In the genomic region with DNA sequence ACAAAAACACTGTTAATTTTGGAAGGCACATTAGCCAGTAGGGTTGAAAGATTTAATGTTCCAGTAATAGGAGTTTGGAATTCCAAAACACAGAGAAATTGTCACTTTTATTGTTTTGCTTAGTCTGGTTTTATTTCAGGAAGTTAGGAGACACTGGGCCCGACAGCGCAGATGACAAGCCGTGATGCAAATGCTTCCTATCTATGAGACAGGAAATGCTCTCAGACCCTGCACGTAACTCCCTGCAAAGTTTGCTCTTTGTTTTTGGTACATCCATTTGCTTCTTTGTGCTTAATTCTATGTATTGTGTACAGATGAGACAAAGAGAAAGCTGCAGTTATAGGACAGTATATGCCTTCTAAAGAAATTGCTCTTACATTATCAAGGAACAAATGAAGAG, we compare ENCODE assay signal across 8 cellular contexts.
DNase-seq lines count a peak whose midpoint lies in the region; ATAC-seq lines count a peak whose summit lies in the region.

No MANE protein-coding gene starts in this region.

- H3K4me3 Mint-ChIP-seq in activated T-helper 1 cell treated with anti-CD3 and anti-CD28 coated beads, Interleukin-12 subunit alpha, Interleukin-12 subunit beta, Interleukin-2, Interleukin-4 antibody, amounts not matched to agents 30 ng/mL and 10 ng/mL and 1 ng/mL, durations not matched to agents 14 hours and 24 hours and 36 hours = peak overlapping the region; percentile 57

- DNase-seq in KG1 (lab: John Stamatoyannopoulos, UW) (peak; percentile 47), mucosa of gallbladder (ENCODE audit: low spot score) (peak; percentile 36), NCI-H748 treated with DMSO at 0.1 percent for 48 hours (lab: John Stamatoyannopoulos, UW) (no peak), NCI-H526 (lab: John Stamatoyannopoulos, UW) (no peak)
- DNase-seq in activated T-helper 1 cell treated with anti-CD3 and anti-CD28 coated beads, Interleukin-12 subunit alpha, Interleukin-12 subunit beta, Interleukin-2, Interleukin-4 antibody, amounts not matched to agents 30 ng/mL and 10 ng/mL and 1 ng/mL, durations not matched to agents 14 hours and 24 hours and 36 hours (ENCODE audit: low spot score) = peak; percentile 22

- peak overlapping the region; percentile 80 for H3K27ac Mint-ChIP-seq in activated T-helper 1 cell treated with anti-CD3 and anti-CD28 coated beads, Interleukin-12 subunit alpha, Interleukin-12 subunit beta, Interleukin-2, Interleukin-4 antibody, amounts not matched to agents 30 ng/mL and 10 ng/mL and 1 ng/mL, durations not matched to agents 14 hours and 24 hours and 36 hours

- H3K4me1 Mint-ChIP-seq in activated T-helper 1 cell treated with anti-CD3 and anti-CD28 coated beads, Interleukin-12 subunit alpha, Interleukin-12 subunit beta, Interleukin-2, Interleukin-4 antibody, amounts not matched to agents 30 ng/mL and 10 ng/mL and 1 ng/mL, durations not matched to agents 14 hours and 24 hours and 36 hours (ENCODE audit: low read depth) = peaks cover 56% of the 10 kb centered on the region

- no peaks in the 10 kb centered on the region for H3K9me3 Mint-ChIP-seq in activated T-helper 1 cell treated with anti-CD3 and anti-CD28 coated beads, Interleukin-12 subunit alpha, Interleukin-12 subunit beta, Interleukin-2, Interleukin-4 antibody, amounts not matched to agents 30 ng/mL and 10 ng/mL and 1 ng/mL, durations not matched to agents 14 hours and 24 hours and 36 hours

- intact Hi-C loops in activated T-helper 1 cell treated with anti-CD3 and anti-CD28 coated beads, Interleukin-12 subunit alpha, Interleukin-12 subunit beta, Interleukin-2, Interleukin-4 antibody, amounts not matched to agents 30 ng/mL and 10 ng/mL and 1 ng/mL, durations not matched to agents 14 hours and 24 hours and 36 hours (cut with micrococcal nuclease) = loop anchor here (2.0 to 5.0 kb wide), 2 partner anchors 13 to 342 kb away; no protein-coding TSS in a partner anchor

- ATAC-seq in GM18498 (IDR thresholded peaks at IDR 0.05; ENCODE audit: unreplicated experiment) = peak; percentile 56
- no peak for ATAC-seq in HG03135 (IDR thresholded peaks at IDR 0.05; ENCODE audit: unreplicated experiment)
- no peak for ATAC-seq in GM19035 (IDR thresholded peaks at IDR 0.05; ENCODE audit: unreplicated experiment)

- no peaks in the 10 kb centered on the region for H3K27me3 Mint-ChIP-seq in activated T-helper 1 cell treated with anti-CD3 and anti-CD28 coated beads, Interleukin-12 subunit alpha, Interleukin-12 subunit beta, Interleukin-2, Interleukin-4 antibody, amounts not matched to agents 30 ng/mL and 10 ng/mL and 1 ng/mL, durations not matched to agents 14 hours and 24 hours and 36 hours (ENCODE audit: insufficient read depth)

- peaks cover 1% of the 10 kb centered on the region for H3K36me3 Mint-ChIP-seq in activated T-helper 1 cell treated with anti-CD3 and anti-CD28 coated beads, Interleukin-12 subunit alpha, Interleukin-12 subunit beta, Interleukin-2, Interleukin-4 antibody, amounts not matched to agents 30 ng/mL and 10 ng/mL and 1 ng/mL, durations not matched to agents 14 hours and 24 hours and 36 hours (ENCODE audit: low read depth)

Comparison
In these comparisons a context has a peak if more than half of its experiments do, and no peak if none do; other contexts are left out.
1. DNase-seq: peak in KG1 (single experiment), activated T-helper 1 cell treated with anti-CD3 and anti-CD28 coated beads, Interleukin-12 subunit alpha, Interleukin-12 subunit beta, Interleukin-2, Interleukin-4 antibody, amounts not matched to agents 30 ng/mL and 10 ng/mL and 1 ng/mL, durations not matched to agents 14 hours and 24 hours and 36 hours (single experiment) and mucosa of gallbladder (single experiment); none in NCI-H748 treated with DMSO at 0.1 percent for 48 hours (single experiment) and NCI-H526 (0 of 2).